3 cellular contexts compared by ENCODE assay signal in genomic region chrX:52511126-52511525, GRCh38. TPM values are rescaled to one million over a fixed set of nuclear protein-coding genes. Genes with fewer than 3 reads are reported as not detected.
"Had no signal": no experiment of that assay in that cellular context is flagged by ENCODE, and none has a peak within 500 bp of the region (broad histone marks: within the 10 kb centered on the region; RNA-seq: fewer than 3 reads in every experiment).

No MANE protein-coding gene starts in this region.

RNA-seq across cellular contexts. Expression of gene XAGE1B, which starts 5.7 kb away (rescaled TPM):
- total RNA-seq: HT-29, IMR-90 had no signal
- polyA plus RNA-seq: IgD-negative memory B cell, IMR-90 had no signal

RNA-seq across cellular contexts. Expression of gene XAGE1A, which starts 15.5 kb away (rescaled TPM):
- total RNA-seq: HT-29, IMR-90 had no signal
- polyA plus RNA-seq: IgD-negative memory B cell, IMR-90 had no signal
